ENCODE assay signal across 1 cellular context in the genomic region with DNA sequence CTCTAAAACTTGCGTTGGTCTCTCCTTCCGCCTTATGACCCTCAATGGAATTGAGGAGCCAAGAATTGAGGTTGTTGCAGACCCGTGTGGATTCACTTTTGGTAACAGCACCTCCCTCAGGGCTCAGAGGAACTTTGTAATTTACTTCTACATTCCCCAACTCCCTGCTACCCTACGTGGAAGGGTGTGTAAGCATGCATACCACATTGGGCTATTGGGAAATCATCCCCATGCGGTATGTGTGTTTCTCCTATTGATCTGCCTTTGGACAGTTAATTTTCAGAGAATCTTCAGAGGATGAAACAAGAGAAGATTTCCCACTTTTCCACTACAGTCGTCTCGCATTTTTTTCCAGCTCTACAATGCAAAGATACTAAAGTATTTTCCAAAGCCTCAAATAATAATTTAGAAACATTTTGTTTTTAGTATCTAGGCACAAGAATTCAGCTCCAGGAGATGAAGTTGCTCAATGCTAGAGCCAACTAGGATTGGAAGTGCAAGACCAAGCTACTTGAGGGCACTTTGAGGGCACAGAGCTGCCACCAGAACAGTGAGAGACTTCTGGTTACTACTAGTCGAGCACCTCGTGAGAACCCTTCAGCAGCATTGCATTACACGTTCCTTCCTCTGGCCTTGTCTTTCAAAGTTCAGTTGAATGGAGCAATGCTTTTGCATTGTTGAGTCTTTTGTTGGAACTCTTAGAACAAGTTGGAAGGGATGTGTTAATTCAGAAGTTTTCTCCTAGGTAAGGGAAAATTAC.
TF ChIP-seq lines count a peak whose summit lies in the region.

No MANE protein-coding gene starts in this region.

TF ChIP-seq in HepG2, 621 proteins besides CTCF, POLR2A, EP300 and RAD21:
- TF ChIP-seq SCMH1 (CRISPR knock-in tag; IDR thresholded peaks at IDR 0.05; ENCODE audit: borderline replicate concordance), result no peak
- TF ChIP-seq, protein P1, sequence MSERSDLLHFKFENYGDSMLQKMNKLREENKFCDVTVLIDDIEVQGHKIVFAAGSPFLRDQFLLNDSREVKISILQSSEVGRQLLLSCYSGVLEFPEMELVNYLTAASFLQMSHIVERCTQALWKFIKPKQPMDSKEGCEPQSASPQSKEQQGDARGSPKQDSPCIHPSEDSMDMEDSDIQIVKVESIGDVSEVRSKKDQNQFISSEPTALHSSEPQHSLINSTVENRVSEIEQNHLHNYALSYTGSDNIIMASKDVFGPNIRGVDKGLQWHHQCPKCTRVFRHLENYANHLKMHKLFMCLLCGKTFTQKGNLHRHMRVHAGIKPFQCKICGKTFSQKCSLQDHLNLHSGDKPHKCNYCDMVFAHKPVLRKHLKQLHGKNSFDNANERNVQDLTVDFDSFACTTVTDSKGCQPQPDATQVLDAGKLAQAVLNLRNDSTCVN (CRISPR knock-in tag; IDR thresholded peaks at IDR 0.05; ENCODE audit: borderline replicate concordance), result no peak
- no peak for TF ChIP-seq KLF12 (CRISPR knock-in tag; IDR thresholded peaks at IDR 0.05; ENCODE audit: borderline replicate concordance)
- TF ChIP-seq TEAD3 (CRISPR knock-in tag; optimal IDR thresholded peaks at IDR 0.05; ENCODE audit: borderline replicate concordance), result peak; percentile 60
- TF ChIP-seq NONO (IDR thresholded peaks at IDR 0.05), result no peak
- TF ChIP-seq NONO (CRISPR knock-in tag; conservative IDR thresholded peaks at IDR 0.05), result no peak
- peak; percentile 38; the same call in 1 of the 2 replicates for TF ChIP-seq CEBPG (CRISPR knock-in tag; IDR thresholded peaks at IDR 0.05)
- TF ChIP-seq, protein P2, sequence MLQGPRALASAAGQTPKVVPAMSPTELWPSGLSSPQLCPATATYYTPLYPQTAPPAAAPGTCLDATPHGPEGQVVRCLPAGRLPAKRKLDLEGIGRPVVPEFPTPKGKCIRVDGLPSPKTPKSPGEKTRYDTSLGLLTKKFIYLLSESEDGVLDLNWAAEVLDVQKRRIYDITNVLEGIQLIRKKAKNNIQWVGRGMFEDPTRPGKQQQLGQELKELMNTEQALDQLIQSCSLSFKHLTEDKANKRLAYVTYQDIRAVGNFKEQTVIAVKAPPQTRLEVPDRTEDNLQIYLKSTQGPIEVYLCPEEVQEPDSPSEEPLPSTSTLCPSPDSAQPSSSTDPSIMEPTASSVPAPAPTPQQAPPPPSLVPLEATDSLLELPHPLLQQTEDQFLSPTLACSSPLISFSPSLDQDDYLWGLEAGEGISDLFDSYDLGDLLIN (CRISPR knock-in tag; IDR thresholded peaks at IDR 0.05; ENCODE audit: borderline replicate concordance), result no peak
- TF ChIP-seq CEBPB (IDR thresholded peaks at IDR 0.05; ENCODE audit: borderline replicate concordance, low read depth, low read length), result peak; percentile 63; the same call in 1 of the 2 replicates
- no peak for TF ChIP-seq GTF2F1 (IDR thresholded peaks at IDR 0.05; ENCODE audit: low read length)
- no peak for TF ChIP-seq ZNF557 (CRISPR knock-in tag; IDR thresholded peaks at IDR 0.05)
- TF ChIP-seq, protein P3, sequence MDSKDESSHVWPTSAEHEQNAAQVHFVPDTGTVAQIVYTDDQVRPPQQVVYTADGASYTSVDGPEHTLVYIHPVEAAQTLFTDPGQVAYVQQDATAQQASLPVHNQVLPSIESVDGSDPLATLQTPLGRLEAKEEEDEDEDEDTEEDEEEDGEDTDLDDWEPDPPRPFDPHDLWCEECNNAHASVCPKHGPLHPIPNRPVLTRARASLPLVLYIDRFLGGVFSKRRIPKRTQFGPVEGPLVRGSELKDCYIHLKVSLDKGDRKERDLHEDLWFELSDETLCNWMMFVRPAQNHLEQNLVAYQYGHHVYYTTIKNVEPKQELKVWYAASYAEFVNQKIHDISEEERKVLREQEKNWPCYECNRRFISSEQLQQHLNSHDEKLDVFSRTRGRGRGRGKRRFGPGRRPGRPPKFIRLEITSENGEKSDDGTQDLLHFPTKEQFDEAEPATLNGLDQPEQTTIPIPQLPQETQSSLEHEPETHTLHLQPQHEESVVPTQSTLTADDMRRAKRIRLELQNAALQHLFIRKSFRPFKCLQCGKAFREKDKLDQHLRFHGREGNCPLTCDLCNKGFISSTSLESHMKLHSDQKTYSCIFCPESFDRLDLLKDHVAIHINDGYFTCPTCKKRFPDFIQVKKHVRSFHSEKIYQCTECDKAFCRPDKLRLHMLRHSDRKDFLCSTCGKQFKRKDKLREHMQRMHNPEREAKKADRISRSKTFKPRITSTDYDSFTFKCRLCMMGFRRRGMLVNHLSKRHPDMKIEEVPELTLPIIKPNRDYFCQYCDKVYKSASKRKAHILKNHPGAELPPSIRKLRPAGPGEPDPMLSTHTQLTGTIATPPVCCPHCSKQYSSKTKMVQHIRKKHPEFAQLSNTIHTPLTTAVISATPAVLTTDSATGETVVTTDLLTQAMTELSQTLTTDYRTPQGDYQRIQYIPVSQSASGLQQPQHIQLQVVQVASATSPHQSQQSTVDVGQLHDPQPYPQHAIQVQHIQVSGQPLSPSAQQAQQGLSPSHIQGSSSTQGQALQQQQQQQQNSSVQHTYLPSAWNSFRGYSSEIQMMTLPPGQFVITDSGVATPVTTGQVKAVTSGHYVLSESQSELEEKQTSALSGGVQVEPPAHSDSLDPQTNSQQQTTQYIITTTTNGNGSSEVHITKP (CRISPR knock-in tag; IDR thresholded peaks at IDR 0.05; ENCODE audit: low read depth), result no peak
- TF ChIP-seq, protein P4, sequence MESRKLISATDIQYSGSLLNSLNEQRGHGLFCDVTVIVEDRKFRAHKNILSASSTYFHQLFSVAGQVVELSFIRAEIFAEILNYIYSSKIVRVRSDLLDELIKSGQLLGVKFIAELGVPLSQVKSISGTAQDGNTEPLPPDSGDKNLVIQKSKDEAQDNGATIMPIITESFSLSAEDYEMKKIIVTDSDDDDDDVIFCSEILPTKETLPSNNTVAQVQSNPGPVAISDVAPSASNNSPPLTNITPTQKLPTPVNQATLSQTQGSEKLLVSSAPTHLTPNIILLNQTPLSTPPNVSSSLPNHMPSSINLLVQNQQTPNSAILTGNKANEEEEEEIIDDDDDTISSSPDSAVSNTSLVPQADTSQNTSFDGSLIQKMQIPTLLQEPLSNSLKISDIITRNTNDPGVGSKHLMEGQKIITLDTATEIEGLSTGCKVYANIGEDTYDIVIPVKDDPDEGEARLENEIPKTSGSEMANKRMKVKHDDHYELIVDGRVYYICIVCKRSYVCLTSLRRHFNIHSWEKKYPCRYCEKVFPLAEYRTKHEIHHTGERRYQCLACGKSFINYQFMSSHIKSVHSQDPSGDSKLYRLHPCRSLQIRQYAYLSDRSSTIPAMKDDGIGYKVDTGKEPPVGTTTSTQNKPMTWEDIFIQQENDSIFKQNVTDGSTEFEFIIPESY (CRISPR knock-in tag; IDR thresholded peaks at IDR 0.05), result 0 out of 2 replicates have a peak, but pooled peaks have one; percentile 44
- no peak for TF ChIP-seq FOXA3 (CRISPR knock-in tag; IDR thresholded peaks at IDR 0.05)
